Comparison of ENCODE assay signal across 8 cellular contexts in genomic region chr16:38941-39892, GRCh38. TPM values are rescaled to one million over a fixed set of nuclear protein-coding genes. Genes with fewer than 3 reads are reported as not detected.
DNase-seq lines count a peak whose midpoint lies in the region; ATAC-seq and TF ChIP-seq lines count a peak whose summit lies in the region.

No MANE protein-coding gene starts in this region.

- H3K36me3 ChIP-seq in osteoblast (ENCODE audit: insufficient read depth, low read length): peaks cover 10% of the 10 kb centered on the region

- H3K27ac ChIP-seq in osteoblast (ENCODE audit: low read depth, low read length): no peak overlapping the region

- no peaks in the 10 kb centered on the region for H3K79me2 ChIP-seq in osteoblast (ENCODE audit: insufficient read depth, low read length)

- no peak overlapping the region for H3K4me3 ChIP-seq in osteoblast (ENCODE audit: insufficient read depth, low read length)

- no peaks in the 10 kb centered on the region for H3K4me1 ChIP-seq in osteoblast (ENCODE audit: insufficient read depth, low read length)

- peak; percentile 72 for ATAC-seq in GM18502 (IDR thresholded peaks at IDR 0.05; ENCODE audit: poor library complexity, unreplicated experiment)
- peak; percentile 72 for ATAC-seq in HG02759 (IDR thresholded peaks at IDR 0.05; ENCODE audit: unreplicated experiment)

- H2AFZ ChIP-seq in osteoblast (ENCODE audit: low read length): no peak overlapping the region

- peak; percentile 26 for DNase-seq in NCI-H69 (lab: John Stamatoyannopoulos, UW)
- peak; percentile 79 for DNase-seq in activated effector memory CD4-positive, alpha-beta T cell treated with anti-CD3 and anti-CD28 coated beads, Interleukin-2, amount 50 U/mL, for 16 hours
- DNase-seq in stimulated activated CD4-positive, alpha-beta T cell treated with anti-CD3 and anti-CD28 coated beads, Interleukin-15, amount 100 ng/mL, for 48 hours (ENCODE audit: low read depth in 2 of 2): peak; percentile 24 to 48
- no peak for DNase-seq in NCI-H82 (lab: John Stamatoyannopoulos, UW)
- no peak for DNase-seq in NCI-H1105 (lab: John Stamatoyannopoulos, UW)
- no peak for DNase-seq in osteoblast (ENCODE audit: insufficient read length, low spot score, missing footprints)

- H4K20me1 ChIP-seq in osteoblast (ENCODE audit: insufficient read depth, low read length): no peaks in the 10 kb centered on the region

- H3K9me3 ChIP-seq in osteoblast (ENCODE audit: low read depth, low read length): no peaks in the 10 kb centered on the region

- no peak for TF ChIP-seq CTCF in osteoblast (IDR thresholded peaks at IDR 0.05; ENCODE audit: extremely low read depth, low read depth, low read length)

- no peaks in the 10 kb centered on the region for H3K27me3 ChIP-seq in osteoblast (ENCODE audit: insufficient read depth, low read length)

- H3K4me2 ChIP-seq in osteoblast (ENCODE audit: insufficient read depth, low read length): no peak overlapping the region

RNA-seq across cellular contexts. Expression of gene POLR3K, which starts 14.2 kb away (rescaled TPM):
- 1.4 and 2.1 TPM in 2 replicates for total RNA-seq in osteoblast

RNA-seq across cellular contexts. Expression of gene SNRNP25, which starts 14.4 kb away (rescaled TPM):
- 9.4 and 14.5 TPM in 2 replicates for total RNA-seq in osteoblast

RNA-seq across cellular contexts. Expression of gene RHBDF1, which starts 33.2 kb away (rescaled TPM):
- 32.2 and 39.5 TPM in 2 replicates for total RNA-seq in osteoblast

RNA-seq across cellular contexts. Expression of gene MPG, which starts 38.8 kb away (rescaled TPM):
- 180 and 189 TPM in 2 replicates for total RNA-seq in osteoblast

Comparison
In these comparisons a context has a peak if more than half of its experiments do, and no peak if none do; other contexts are left out.
1. DNase-seq: peak in NCI-H69 (single experiment), activated effector memory CD4-positive, alpha-beta T cell treated with anti-CD3 and anti-CD28 coated beads, Interleukin-2, amount 50 U/mL, for 16 hours (single experiment) and stimulated activated CD4-positive, alpha-beta T cell treated with anti-CD3 and anti-CD28 coated beads, Interleukin-15, amount 100 ng/mL, for 48 hours (2 of 2); none in NCI-H82 (single experiment), NCI-H1105 (single experiment) and osteoblast (single experiment).